1 cellular context compared by ENCODE assay signal in genomic region chr1:25772164-25772563, GRCh38.
TF ChIP-seq lines count a peak whose summit lies in the region.

No MANE protein-coding gene starts in this region.

TF ChIP-seq in IMR-90, 13 proteins besides CTCF, POLR2A, EP300 and RAD21:
- no peak for TF ChIP-seq NFE2L2 (IDR thresholded peaks at IDR 0.05; ENCODE audit: low read depth, low read length)
- no peak for TF ChIP-seq SMC3 (IDR thresholded peaks at IDR 0.05; ENCODE audit: low read depth, low read length)
- no peak for TF ChIP-seq RCOR1 (IDR thresholded peaks at IDR 0.05; ENCODE audit: insufficient replicate concordance, low read length)
- TF ChIP-seq CHD1 (IDR thresholded peaks at IDR 0.05; ENCODE audit: low read depth, low read length) = no peak
- TF ChIP-seq USF2 (IDR thresholded peaks at IDR 0.05; ENCODE audit: low read depth, low read length) = no peak
- TF ChIP-seq RFX5 (IDR thresholded peaks at IDR 0.05; ENCODE audit: low read depth, low read length) = no peak
- TF ChIP-seq MAFK (IDR thresholded peaks at IDR 0.05; ENCODE audit: low read depth, low read length) = no peak
- TF ChIP-seq, protein P1, sequence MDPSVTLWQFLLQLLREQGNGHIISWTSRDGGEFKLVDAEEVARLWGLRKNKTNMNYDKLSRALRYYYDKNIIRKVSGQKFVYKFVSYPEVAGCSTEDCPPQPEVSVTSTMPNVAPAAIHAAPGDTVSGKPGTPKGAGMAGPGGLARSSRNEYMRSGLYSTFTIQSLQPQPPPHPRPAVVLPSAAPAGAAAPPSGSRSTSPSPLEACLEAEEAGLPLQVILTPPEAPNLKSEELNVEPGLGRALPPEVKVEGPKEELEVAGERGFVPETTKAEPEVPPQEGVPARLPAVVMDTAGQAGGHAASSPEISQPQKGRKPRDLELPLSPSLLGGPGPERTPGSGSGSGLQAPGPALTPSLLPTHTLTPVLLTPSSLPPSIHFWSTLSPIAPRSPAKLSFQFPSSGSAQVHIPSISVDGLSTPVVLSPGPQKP (IDR thresholded peaks at IDR 0.05; ENCODE audit: borderline replicate concordance, low read depth, low read length) = no peak
- TF ChIP-seq MXI1 (IDR thresholded peaks at IDR 0.05; ENCODE audit: borderline replicate concordance, low read depth, low read length) = no peak
- no peak for TF ChIP-seq FOS (IDR thresholded peaks at IDR 0.05; ENCODE audit: low read depth, low read length)
- TF ChIP-seq BHLHE40 (IDR thresholded peaks at IDR 0.05; ENCODE audit: low read depth, low read length) = no peak
- TF ChIP-seq CEBPB (IDR thresholded peaks at IDR 0.05; ENCODE audit: low read depth, low read length) = no peak
- TF ChIP-seq MAZ (IDR thresholded peaks at IDR 0.05; ENCODE audit: borderline replicate concordance, low read depth, low read length) = no peak
